ENCODE assay signal across 8 cellular contexts in the genomic region with DNA sequence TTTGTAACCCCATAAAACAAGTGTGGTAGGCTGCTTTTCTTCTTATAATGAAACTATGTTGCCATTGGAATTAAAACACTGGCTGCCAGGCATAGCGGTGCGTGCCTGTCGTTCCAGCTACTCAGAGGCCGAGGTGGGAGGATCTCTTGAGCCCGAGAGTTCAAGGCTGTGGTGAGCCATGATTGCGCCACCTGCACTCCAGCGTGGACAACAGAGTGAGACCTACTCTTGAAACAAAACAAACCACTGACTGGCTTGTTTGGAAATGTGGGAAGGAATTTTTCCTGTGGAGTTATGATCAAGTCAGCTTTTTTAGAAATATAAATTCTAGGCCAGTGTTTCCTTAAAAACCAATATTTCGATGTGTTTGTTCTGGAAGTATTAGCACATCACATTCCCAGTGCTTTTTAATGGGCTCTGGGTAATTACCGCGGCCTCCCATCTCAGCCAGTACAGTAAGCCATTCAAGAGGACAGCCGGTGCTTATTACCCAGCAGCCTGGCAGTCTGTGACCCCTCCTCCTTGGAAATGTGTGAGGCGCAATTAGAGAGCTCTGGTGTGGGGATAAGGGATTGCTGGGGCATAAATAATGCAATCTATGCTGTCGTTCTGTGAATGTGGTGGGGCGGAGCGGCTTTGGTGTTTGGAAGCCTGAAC. TPM values are rescaled to one million over a fixed set of nuclear protein-coding genes. Genes with fewer than 3 reads are reported as not detected.
DNase-seq lines count a peak whose midpoint lies in the region; ATAC-seq and TF ChIP-seq lines count a peak whose summit lies in the region.

No MANE protein-coding gene starts in this region.

- H4K20me1 ChIP-seq in mammary epithelial cell (ENCODE audit: insufficient read depth, low read length) = no peaks in the 10 kb centered on the region

- H3K9me3 ChIP-seq in mammary epithelial cell (replicated peaks; ENCODE audit: insufficient read depth, low read length) (no peaks in the 10 kb centered on the region), right lobe of liver (no peaks in the 10 kb centered on the region)

- dilution Hi-C loops in mammary epithelial cell (cut with HindIII; ENCODE audit: low sequenced_read_pairs) = no loop called here

- no peaks in the 10 kb centered on the region for H3K9me3 Mint-ChIP-seq in type B pancreatic cell

- peak overlapping the region; percentile 6 for H3K4me2 ChIP-seq in mammary epithelial cell (ENCODE audit: insufficient read depth, low read depth, low read length)

- no peaks in the 10 kb centered on the region for H3K27me3 Mint-ChIP-seq in type B pancreatic cell

- H3K27ac Mint-ChIP-seq in type B pancreatic cell = peak overlapping the region; percentile 18

- H3K4me3 Mint-ChIP-seq in type B pancreatic cell = peak overlapping the region; percentile 36

- H3K27me3 ChIP-seq in mammary epithelial cell (ENCODE audit: insufficient read depth, low read length) = no peaks in the 10 kb centered on the region
- H3K27me3 ChIP-seq in right lobe of liver = no peaks in the 10 kb centered on the region

- H3K36me3 Mint-ChIP-seq in type B pancreatic cell = peaks cover 24% of the 10 kb centered on the region

- no peak overlapping the region for H3K9ac ChIP-seq in mammary epithelial cell (ENCODE audit: insufficient read depth, low read length)

- H3K4me1 Mint-ChIP-seq in type B pancreatic cell (ENCODE audit: unreplicated experiment) = peaks cover 54% of the 10 kb centered on the region

- no peak for TF ChIP-seq POLR2A in right lobe of liver (IDR thresholded peaks at IDR 0.05)

- ATAC-seq in right lobe of liver = peak; percentile 74 to 84 (median 78)

- no peak overlapping the region for H2AFZ ChIP-seq in mammary epithelial cell (ENCODE audit: low read depth, low read length)

- peak; percentile 86 for DNase-seq in NCI-H2029 treated with DMSO at 0.1 percent for 48 hours (lab: John Stamatoyannopoulos, UW)
- peak; percentile 66 for DNase-seq in mammary epithelial cell
- DNase-seq in right lobe of liver = peak; percentile 86 to 91 (median 90)
- no peak for DNase-seq in type B pancreatic cell (ENCODE audit: extremely low spot score, unreplicated experiment)
- DNase-seq in epidermal melanocyte (ENCODE audit: insufficient read length, low spot score) = no peak
- no peak for DNase-seq in stimulated activated naive CD4-positive, alpha-beta T cell treated with Interleukin-2 at 50 U/mL for 16 hours (lab: John Stamatoyannopoulos, UW)
- DNase-seq in central memory CD4-positive, alpha-beta T cell = no peak

- 44% methylated on average over 15 of the region's 15 CpGs for WGBS in mammary epithelial cell (ENCODE audit: low coverage, missing lambda C conversion rate)
- 15% methylated on average over 11 of the region's 15 CpGs for WGBS in right lobe of liver (ENCODE audit: insufficient coverage, low coverage, low lambda C conversion rate, missing lambda C conversion rate)

- CTCF ChIA-PET in mammary epithelial cell (lab: Charles Lee; ENCODE audit: low non-redundant PET) = interaction anchor here (0.6 kb wide), 1 partner anchor 15 kb away, joined by 3 read pairs; no protein-coding TSS in a partner anchor

- peaks cover 46% of the 10 kb centered on the region for H3K4me1 ChIP-seq in mammary epithelial cell (ENCODE audit: insufficient read depth, low read length)
- H3K4me1 ChIP-seq in right lobe of liver = peaks cover 0 to 69% (median 19%) of the 10 kb centered on the region in 4 donors

- H3K79me2 ChIP-seq in mammary epithelial cell (ENCODE audit: insufficient read depth, low read length) = peaks cover 84% of the 10 kb centered on the region

- in situ Hi-C loops in mammary epithelial cell (cut with MboI; ENCODE audit: low sequenced_read_pairs in 2 of 2) = loop anchor here in 1 of 2 donors (5.0 kb wide), 1 partner anchor 34 kb away; no protein-coding TSS in a partner anchor

- no TSS peak for BruUV-seq in mammary epithelial cell (replicated peaks; lab: Mats Ljungman, UMichigan)

- TF ChIP-seq CTCF in C4-2B (conservative IDR thresholded peaks at IDR 0.05) (no peak), mammary epithelial cell (conservative IDR thresholded peaks at IDR 0.05 in 1 of 2, IDR thresholded peaks at IDR 0.05 in 1 of 2; ENCODE audit: extremely low read depth in 1 of 2, insufficient read depth in 1 of 2, low read depth in 1 of 2, low read length in 2 of 2) (no peak), right lobe of liver (IDR thresholded peaks at IDR 0.05) (no peak), type B pancreatic cell (conservative IDR thresholded peaks at IDR 0.05) (no peak)

- H3K36me3 ChIP-seq in mammary epithelial cell (ENCODE audit: insufficient read depth, low read length) = no peaks in the 10 kb centered on the region
- H3K36me3 ChIP-seq in right lobe of liver = no peaks in the 10 kb centered on the region

- intact Hi-C loops in mammary epithelial cell (cut with micrococcal nuclease) = no loop called here
- intact Hi-C loops in right lobe of liver (cut with DNase I) = no loop called here

- H3K4me3 ChIP-seq in mammary epithelial cell (replicated peaks in 1 of 3; ENCODE audit: insufficient read depth in 1 of 3, low read depth in 2 of 3, low read length in 3 of 3) (no peak overlapping the region), right lobe of liver (no peak overlapping the region)

- H3K27ac ChIP-seq in C4-2B (peak overlapping the region; percentile 25), mammary epithelial cell (ENCODE audit: insufficient read depth, low read depth, low read length) (no peak overlapping the region), right lobe of liver (peak overlapping the region; percentile 32 to 59 (median 52))

RNA-seq across cellular contexts. Expression of gene TRAK1, which starts 58.3 kb away (rescaled TPM):
- total RNA-seq in mammary epithelial cell (10 to 100 TPM; 64.5 to 67.2 TPM), right lobe of liver (10 to 100 TPM in 5 of 6 experiments, 1 to 10 TPM in 1; 9.5 to 16.4 (median 12.2) TPM), type B pancreatic cell (ENCODE audit: low replicate concordance) (49.2 and 54.7 TPM in 2 replicates)
- polyA plus RNA-seq in mammary epithelial cell = 36.6 TPM
- polyA minus RNA-seq in mammary epithelial cell = 56.6 TPM

Comparison
In these comparisons a context has a peak if more than half of its experiments do, and no peak if none do; other contexts are left out.
1. DNase-seq: peak in NCI-H2029 treated with DMSO at 0.1 percent for 48 hours (single experiment), mammary epithelial cell (single experiment) and right lobe of liver (3 of 3); none in type B pancreatic cell (single experiment), epidermal melanocyte (single experiment), stimulated activated naive CD4-positive, alpha-beta T cell treated with Interleukin-2 at 50 U/mL for 16 hours (single experiment) and central memory CD4-positive, alpha-beta T cell (single experiment).